ENCODE assay signal across 9 cellular contexts in the genomic region with DNA sequence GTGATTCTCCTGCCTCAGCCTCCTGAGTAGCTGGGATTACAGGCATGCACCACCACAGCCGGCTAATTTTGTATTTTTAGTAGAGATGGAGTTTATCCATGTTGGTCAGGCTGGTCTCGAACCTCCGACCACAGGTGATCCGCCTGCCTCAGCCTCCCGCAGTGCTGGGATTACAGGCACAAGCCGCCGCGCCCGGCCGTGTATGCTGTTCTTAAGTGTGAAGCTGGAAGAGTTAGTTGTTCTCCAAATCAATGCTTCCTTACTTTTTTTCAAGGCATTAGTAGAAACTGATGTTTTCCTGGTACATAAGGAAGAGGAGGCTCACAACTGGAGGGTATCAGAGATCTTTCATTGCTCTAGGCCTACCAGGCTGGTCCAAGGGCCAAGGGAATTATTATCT. TPM values are rescaled to one million over a fixed set of nuclear protein-coding genes. Genes with fewer than 3 reads are reported as not detected.
"Had no signal": no experiment of that assay in that cellular context is flagged by ENCODE, and none has a peak within 500 bp of the region (broad histone marks: within the 10 kb centered on the region; RNA-seq: fewer than 3 reads in every experiment).

No MANE protein-coding gene starts in this region.

RNA-seq across cellular contexts. Expression of a gene that starts 19.7 kb away (rescaled TPM):
- total RNA-seq: activated CD4-positive, alpha-beta T cell treated with anti-CD3 and anti-CD28 coated beads, Interleukin-2, amount 10 ng/mL, durations not matched to agents 7 days and 5 days; activated T-helper 17 cell treated with anti-CD3 and anti-CD28 coated beads, Interleukin-2, amount 50 U/mL, for 72 hours; aorta; PC-3; T-helper 17 cell had no signal

RNA-seq across cellular contexts. Expression of a gene that starts 39.6 kb away (rescaled TPM):
- total RNA-seq: activated CD4-positive, alpha-beta memory T cell treated with anti-CD3 and anti-CD28 coated beads for 36 hours; activated CD8-positive, alpha-beta memory T cell treated with anti-CD3 and anti-CD28 coated beads for 36 hours; activated naive CD8-positive, alpha-beta T cell treated with anti-CD3 and anti-CD28 coated beads, Interleukin-2, amount 10 ng/mL, durations not matched to agents 7 days and 5 days; activated T-helper 17 cell treated with anti-CD3 and anti-CD28 coated beads, Interleukin-2, amount 50 U/mL, for 72 hours; aorta; HepG2; PC-3; T-helper 17 cell had no signal
- polyA plus RNA-seq: aorta, HepG2 had no signal
